ENCODE assay signal across 17 cellular contexts in genomic region chr4:90841676-90842075, GRCh38.
"Had no signal": no experiment of that assay in that cellular context is flagged by ENCODE, and none has a peak within 500 bp of the region (broad histone marks: within the 10 kb centered on the region; RNA-seq: fewer than 3 reads in every experiment).

No MANE protein-coding gene starts in this region.

- H3K27ac Mint-ChIP-seq: effector memory CD8-positive, alpha-beta T cell; immature natural killer cell; mesothelial cell of epicardium; stimulated activated naive CD8-positive, alpha-beta T cell treated with anti-CD3 and anti-CD28 coated beads, Interleukin-15, Interleukin-2, amounts not matched to agents 100 ng/mL and 50 ng/mL, for 24 hours had no signal

- H3K27me3 ChIP-seq: ascending aorta, right lobe of liver, spleen, suprapubic skin, upper lobe of left lung had no signal

- H3K9me3 ChIP-seq: ascending aorta, lower lobe of right lung, prostate gland, right lobe of liver, spleen, suprapubic skin, upper lobe of left lung had no signal

- H3K4me3 Mint-ChIP-seq: effector memory CD8-positive, alpha-beta T cell; immature natural killer cell; mesothelial cell of epicardium; stimulated activated naive CD8-positive, alpha-beta T cell treated with anti-CD3 and anti-CD28 coated beads, Interleukin-15, Interleukin-2, amounts not matched to agents 100 ng/mL and 50 ng/mL, for 24 hours had no signal

- H3K36me3 Mint-ChIP-seq: immature natural killer cell, mesothelial cell of epicardium had no signal

- H3K4me1 ChIP-seq: ascending aorta, lower lobe of right lung, prostate gland, right lobe of liver, spleen, suprapubic skin, upper lobe of left lung had no signal

- DNase-seq: activated CD4-positive, alpha-beta T cell treated with anti-CD3 and anti-CD28 coated beads, Interleukin-2, amount 50 U/mL, for 4 hours; activated CD4-positive, CD25-positive, alpha-beta regulatory T cell treated with anti-CD3 and anti-CD28 coated beads, Interleukin-2, amount 50 U/mL, for 72 hours; activated naive CD4-positive, alpha-beta T cell treated with Interleukin-2 at 50 U/mL for 16 hours; activated T-cell treated with anti-CD3 and anti-CD28 coated beads for 4 hours; effector memory CD8-positive, alpha-beta T cell; erythroblast; head of caudate nucleus; immature natural killer cell; lower lobe of right lung; right lobe of liver; spleen; upper lobe of left lung had no signal

- H3K36me3 ChIP-seq: ascending aorta, lower lobe of right lung, prostate gland, right lobe of liver, spleen, suprapubic skin, upper lobe of left lung had no signal

- H3K27me3 Mint-ChIP-seq: effector memory CD8-positive, alpha-beta T cell; stimulated activated naive CD8-positive, alpha-beta T cell treated with anti-CD3 and anti-CD28 coated beads, Interleukin-15, Interleukin-2, amounts not matched to agents 100 ng/mL and 50 ng/mL, for 24 hours had no signal

- H3K4me3 ChIP-seq: ascending aorta, lower lobe of right lung, prostate gland, right lobe of liver, spleen, suprapubic skin, upper lobe of left lung had no signal

- H3K4me1 Mint-ChIP-seq: immature natural killer cell had no signal

- H3K27ac ChIP-seq: ascending aorta, lower lobe of right lung, prostate gland, right lobe of liver, spleen, suprapubic skin, upper lobe of left lung had no signal
